In the genomic region with DNA sequence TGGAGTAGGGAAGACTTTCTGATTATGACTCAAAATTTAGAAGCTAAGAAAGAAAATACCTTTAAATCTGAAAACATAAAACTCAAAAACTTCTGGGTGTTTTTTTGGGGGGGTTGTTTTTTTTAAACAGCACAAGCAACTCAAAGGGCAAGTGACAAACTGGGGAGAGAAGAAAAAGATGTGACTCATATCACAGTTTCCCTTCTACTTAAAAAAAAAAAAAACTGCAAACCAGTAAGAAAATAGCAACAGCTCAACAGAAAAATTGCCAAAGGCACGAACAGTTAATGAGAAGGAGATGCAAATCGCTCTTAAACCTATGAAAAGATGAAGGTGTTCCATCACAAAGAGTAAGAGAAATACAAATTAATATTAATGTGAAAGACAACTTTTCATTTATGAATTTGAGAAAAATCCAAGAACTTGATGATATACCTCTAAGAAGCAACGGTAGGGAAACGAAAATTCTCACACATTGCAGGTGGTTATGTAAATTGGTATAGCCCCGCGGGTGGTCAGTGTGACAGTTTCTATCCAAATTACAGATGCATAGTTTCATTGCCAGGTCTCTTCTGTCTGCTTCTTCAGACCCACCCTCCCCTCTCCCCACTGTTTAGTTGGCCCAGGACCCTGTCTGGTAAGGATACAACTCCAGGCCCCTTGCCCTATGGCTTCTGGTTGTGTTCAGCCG, we compare ENCODE assay signal across 9 cellular contexts. TPM values are rescaled to one million over a fixed set of nuclear protein-coding genes. Genes with fewer than 3 reads are reported as not detected.
DNase-seq lines count a peak whose midpoint lies in the region; ATAC-seq and TF ChIP-seq lines count a peak whose summit lies in the region.
"Had no signal": no experiment of that assay in that cellular context is flagged by ENCODE, and none has a peak within 500 bp of the region (broad histone marks: within the 10 kb centered on the region; RNA-seq: fewer than 3 reads in every experiment).

No MANE protein-coding gene starts in this region.

- no peak overlapping the region for H2BK12ac ChIP-seq in H9 (ENCODE audit: insufficient read length, low read depth, low read length)

- no peak overlapping the region for H3K9ac ChIP-seq in H9 (ENCODE audit: extremely low read depth, insufficient read length, low read length)

- peaks cover 5% of the 10 kb centered on the region; the same call in 1 of the 2 replicates for H3K4me1 ChIP-seq in H9 (ENCODE audit: insufficient read depth, low read length)

- no peak overlapping the region for H4K8ac ChIP-seq in H9 (replicated peaks; ENCODE audit: insufficient read length, low read depth, low read length)

- H3K27me3 ChIP-seq in H9 (ENCODE audit: insufficient read depth, low read length), result no peaks in the 10 kb centered on the region
- H3K27me3 ChIP-seq: tibial nerve had no signal

- H3K4me1 Mint-ChIP-seq in IgD-negative memory B cell (peaks cover 47 to 60% (median 49%) of the 10 kb centered on the region in 3 donors), H9 (peaks cover 7 to 10% of the 10 kb centered on the region in 2 experiments)

- WGBS in H9 (ENCODE audit: extremely low coverage, insufficient read length, low lambda C conversion rate), result no CpG with 5 or more reads among the region's 7 CpGs

- H3K23me2 ChIP-seq in H9 (ENCODE audit: insufficient read length, low read depth, low read length, poor library complexity, severe bottlenecking), result no peaks in the 10 kb centered on the region

- H4K5ac ChIP-seq in H9 (ENCODE audit: insufficient read length, low read depth, low read length), result no peak overlapping the region

- no peak overlapping the region for H2BK15ac ChIP-seq in H9 (ENCODE audit: low read depth, low read length)

- no peaks in the 10 kb centered on the region for H3K27me3 Mint-ChIP-seq in IgD-negative memory B cell
- no peaks in the 10 kb centered on the region for H3K27me3 Mint-ChIP-seq in H9 (ENCODE audit: low read depth)

- no peak overlapping the region for H2BK20ac ChIP-seq in H9 (ENCODE audit: low read depth, low read length, poor library complexity, severe bottlenecking)

- no peak overlapping the region for H3K56ac ChIP-seq in H9 (ENCODE audit: insufficient read length, low read depth, low read length)

- H3K4me2 ChIP-seq in H9 (ENCODE audit: insufficient read depth, insufficient read length, low read length), result no peak overlapping the region

- no peak overlapping the region for H2BK5ac ChIP-seq in H9 (ENCODE audit: insufficient read length, low read length)

- no peaks in the 10 kb centered on the region for H4K20me1 ChIP-seq in H9 (ENCODE audit: control insufficient read depth, insufficient read depth, insufficient read length)

- no peak overlapping the region for H2AFZ ChIP-seq in H9 (ENCODE audit: low read length)

- H3K36me3 Mint-ChIP-seq in IgD-negative memory B cell (peaks cover 8% of the 10 kb centered on the region), H9 (ENCODE audit: insufficient read depth in 1 of 3, low read depth in 3 of 3) (peaks cover 53 to 66% (median 60%) of the 10 kb centered on the region in 3 experiments)

- TF ChIP-seq CTCF in H9 (conservative IDR thresholded peaks at IDR 0.05), result no peak

- no peak overlapping the region for H3T11ph ChIP-seq in H9 (ENCODE audit: low read length)

- no peaks in the 10 kb centered on the region for H3K79me1 ChIP-seq in H9 (ENCODE audit: insufficient read depth, low read depth, low read length, poor library complexity, severe bottlenecking)

- H3K9me3 Mint-ChIP-seq in IgD-negative memory B cell (no peaks in the 10 kb centered on the region), H9 (peaks cover 41 to 47% of the 10 kb centered on the region in 2 experiments)

- H3K23ac ChIP-seq in H9 (ENCODE audit: insufficient read length, low read depth, low read length), result no peak overlapping the region

- H3K79me2 ChIP-seq in H9 (ENCODE audit: insufficient read depth, low read length), result no peaks in the 10 kb centered on the region

- H3K4me3 Mint-ChIP-seq in IgD-negative memory B cell, result peak overlapping the region; percentile 23 to 74 (median 58)
- H3K4me3 Mint-ChIP-seq in H9, result no peak overlapping the region

- no peak overlapping the region for H2AK5ac ChIP-seq in H9 (ENCODE audit: insufficient read length, low read length)

- no peak overlapping the region for H3K27ac ChIP-seq in H9 (ENCODE audit: insufficient read length, low read depth, low read length)
- H3K27ac ChIP-seq: tibial nerve had no signal

- H3K9me3 ChIP-seq in H9 (ENCODE audit: control insufficient read depth, low read depth, low read length), result peaks cover 23% of the 10 kb centered on the region
- H3K9me3 ChIP-seq: tibial nerve had no signal

- H3K27ac Mint-ChIP-seq in IgD-negative memory B cell (peak overlapping the region; percentile 34 to 96 (median 96)), H9 (no peak overlapping the region)

- ATAC-seq in GM18508 (IDR thresholded peaks at IDR 0.05; ENCODE audit: insufficient read depth, unreplicated experiment) (peak; percentile 53), GM21619 (IDR thresholded peaks at IDR 0.05; ENCODE audit: unreplicated experiment) (peak; percentile 85)

- no peak overlapping the region for H2BK120ac ChIP-seq in H9 (ENCODE audit: low read depth, low read length, poor library complexity, severe bottlenecking)

- peak; percentile 22 for DNase-seq in germinal center (ENCODE audit: low spot score)
- DNase-seq in SK-N-DZ (ENCODE audit: low spot score), result no peak
- DNase-seq in C1 segment of cervical spinal cord (lab: John Stamatoyannopoulos, UW), result no peak
- DNase-seq in H9, result no peak
- DNase-seq in activated CD4-positive, alpha-beta T cell treated with anti-CD3 and anti-CD28 coated beads, Interleukin-2, amount 50 U/mL, for 4 hours, result no peak

- no peak overlapping the region for H4K91ac ChIP-seq in H9 (ENCODE audit: insufficient read length, low read depth, low read length)

- no peak overlapping the region for H3K14ac ChIP-seq in H9 (ENCODE audit: insufficient read depth, low read length)

- no peak overlapping the region for H3K18ac ChIP-seq in H9 (ENCODE audit: insufficient read length, low read depth, low read length)

- no peak overlapping the region for H3K4ac ChIP-seq in H9 (ENCODE audit: low read depth, low read length)

RNA-seq across cellular contexts. Expression of a gene that starts 9.0 kb away (rescaled TPM):
- 57.2 TPM for polyA plus RNA-seq in IgD-negative memory B cell
- polyA plus RNA-seq in SK-N-DZ (2014; cell fraction: cytosol; rRNA removed), result 6.5 and 6.7 TPM in 2 replicates
- polyA plus RNA-seq in SK-N-DZ (2014; cell fraction: nucleus; rRNA removed), result 10.7 and 16.4 TPM in 2 replicates
- 13.6 and 14.4 TPM in 2 replicates for total RNA-seq in H9 (2021)

RNA-seq across cellular contexts. Expression of a gene that starts 27.5 kb away (rescaled TPM):
- polyA plus RNA-seq in IgD-negative memory B cell, result 56.6 TPM
- polyA plus RNA-seq in SK-N-DZ (2014; cell fraction: cytosol; rRNA removed), result 5.9 and 7.0 TPM in 2 replicates
- 0.88 and 3.9 TPM in 2 replicates for polyA plus RNA-seq in SK-N-DZ (2014; cell fraction: nucleus; rRNA removed)
- 3.1 TPM in 2 replicates for total RNA-seq in H9 (2021)

Comparison
In these comparisons a context has a peak if more than half of its experiments do, and no peak if none do; other contexts are left out.
1. H3K27ac Mint-ChIP-seq: peak in IgD-negative memory B cell (3 of 3); none in H9 (0 of 3).
2. H3K4me3 Mint-ChIP-seq: peak in IgD-negative memory B cell (4 of 4); none in H9 (0 of 2).